In genomic region chr3:64939309-64939708, GRCh38 we compare ENCODE assay signal across 20 cellular contexts.
"Had no signal": no experiment of that assay in that cellular context is flagged by ENCODE, and none has a peak within 500 bp of the region (broad histone marks: within the 10 kb centered on the region; RNA-seq: fewer than 3 reads in every experiment).

No MANE protein-coding gene starts in this region.

- H3K27ac ChIP-seq: KMS-11 had no signal

- H3K9me3 ChIP-seq: SK-N-SH had no signal

- DNase-seq: IMR-90, Kasumi-1, MM.1S, NCI-H1092 treated with DMSO at 0.1 percent for 48 hours, NCI-H1436, NCI-H187, NCI-H2029, NCI-H2081 treated with DMSO at 0.1 percent for 48 hours, NCI-H2171, NCI-H226, NCI-H446, NCI-H510A, NCI-H69, NCI-H774, Right ventricle myocardium superior, RPMI8226, SIG-M5, SK-N-SH, SW 1271 had no signal

- H3K4me2 ChIP-seq: KMS-11, SK-N-SH had no signal

- H3K9ac ChIP-seq: KMS-11, SK-N-SH had no signal
